Comparison of ENCODE assay signal across 16 cellular contexts in genomic region chr20:46557231-46557956, GRCh38. TPM values are rescaled to one million over a fixed set of nuclear protein-coding genes. Genes with fewer than 3 reads are reported as not detected.
DNase-seq lines count a peak whose midpoint lies in the region; ATAC-seq lines count a peak whose summit lies in the region.
"Had no signal": no experiment of that assay in that cellular context is flagged by ENCODE, and none has a peak within 500 bp of the region (broad histone marks: within the 10 kb centered on the region; RNA-seq: fewer than 3 reads in every experiment).

No MANE protein-coding gene starts in this region.

- no peaks in the 10 kb centered on the region for H3K36me3 Mint-ChIP-seq in activated naive CD4-positive, alpha-beta T cell treated with anti-CD3 and anti-CD28 coated beads for 36 hours (ENCODE audit: low read depth)
- no peaks in the 10 kb centered on the region for H3K36me3 Mint-ChIP-seq in stimulated activated naive B cell treated with anti-CD40 and anti-IgM and Interleukin-4, amounts not matched to agents 10 μg/mL and 1 μg/mL and 100 μg/mL, for 72 hours

- DNase-seq in activated naive CD4-positive, alpha-beta T cell treated with anti-CD3 and anti-CD28 coated beads for 36 hours = no peak
- no peak for DNase-seq in activated naive CD4-positive, alpha-beta T cell treated with anti-CD3 and anti-CD28 coated beads, Interleukin-2, amount 50 U/mL, for 16 hours
- peak; percentile 29 for DNase-seq in NCI-H226
- no peak for DNase-seq in epithelial cell of prostate (ENCODE audit: low read depth, low spot score)
- peak; percentile 77 for DNase-seq in stromal cell of bone marrow (ENCODE audit: low read depth)
- no peak for DNase-seq in stimulated activated naive B cell treated with anti-CD40 and anti-IgM and Interleukin-4, amounts not matched to agents 10 μg/mL and 1 μg/mL and 100 μg/mL, for 72 hours
- DNase-seq in OCI-M2 (lab: John Stamatoyannopoulos, UW; ENCODE audit: unreplicated experiment) = no peak
- DNase-seq: activated CD8-positive, alpha-beta memory T cell treated with anti-CD3 and anti-CD28 coated beads, Interleukin-2, amount 50 U/mL, for 48 hours; DMS79 treated with DMSO at 0.1 percent for 48 hours; heart right ventricle; NCI-H748 treated with DMSO at 0.1 percent for 48 hours; occipital lobe; stimulated activated CD8-positive, alpha-beta memory T cell treated with anti-CD3 and anti-CD28 coated beads, Interleukin-4, amount 100 ng/mL, for 48 hours had no signal

- no peak for ATAC-seq in stimulated activated naive B cell treated with anti-CD40 and anti-IgM and Interleukin-4, amounts not matched to agents 10 μg/mL and 1 μg/mL and 100 μg/mL, for 72 hours (replicated peaks)
- no peak for ATAC-seq in GM18858 (IDR thresholded peaks at IDR 0.05; ENCODE audit: unreplicated experiment)

- peak overlapping the region; percentile 37 for H3K27ac ChIP-seq in epithelial cell of prostate
- H3K27ac ChIP-seq: heart right ventricle had no signal

- H3K4me3 Mint-ChIP-seq in activated naive CD4-positive, alpha-beta T cell treated with anti-CD3 and anti-CD28 coated beads for 36 hours = no peak overlapping the region
- no peak overlapping the region for H3K4me3 Mint-ChIP-seq in stimulated activated naive B cell treated with anti-CD40 and anti-IgM and Interleukin-4, amounts not matched to agents 10 μg/mL and 1 μg/mL and 100 μg/mL, for 72 hours

- intact Hi-C loops in activated naive CD4-positive, alpha-beta T cell treated with anti-CD3 and anti-CD28 coated beads for 36 hours (cut with micrococcal nuclease) = loop anchor here (10.0 kb wide), 1 partner anchor 1913 kb away; no protein-coding TSS in a partner anchor

- H3K27me3 Mint-ChIP-seq in activated naive CD4-positive, alpha-beta T cell treated with anti-CD3 and anti-CD28 coated beads for 36 hours (ENCODE audit: low read depth) = no peaks in the 10 kb centered on the region
- no peaks in the 10 kb centered on the region for H3K27me3 Mint-ChIP-seq in stimulated activated naive B cell treated with anti-CD40 and anti-IgM and Interleukin-4, amounts not matched to agents 10 μg/mL and 1 μg/mL and 100 μg/mL, for 72 hours
- H3K27me3 Mint-ChIP-seq: IgD-negative memory B cell had no signal

- H3K27ac Mint-ChIP-seq in activated naive CD4-positive, alpha-beta T cell treated with anti-CD3 and anti-CD28 coated beads for 36 hours = peak overlapping the region; percentile 32
- H3K27ac Mint-ChIP-seq in stimulated activated naive B cell treated with anti-CD40 and anti-IgM and Interleukin-4, amounts not matched to agents 10 μg/mL and 1 μg/mL and 100 μg/mL, for 72 hours = no peak overlapping the region
- H3K27ac Mint-ChIP-seq: IgD-negative memory B cell had no signal

- CTCF ChIA-PET in activated naive CD4-positive, alpha-beta T cell treated with anti-CD3 and anti-CD28 coated beads for 36 hours (lab: Charles Lee) = interaction anchor here (0.6 to 1.5 kb wide), 3 partner anchors 27 to 72 kb away, joined by 3 to 4 read pairs (median 3); no protein-coding TSS in a partner anchor

- peaks cover 29% of the 10 kb centered on the region for H3K4me1 Mint-ChIP-seq in activated naive CD4-positive, alpha-beta T cell treated with anti-CD3 and anti-CD28 coated beads for 36 hours (ENCODE audit: low read depth)
- H3K4me1 Mint-ChIP-seq in stimulated activated naive B cell treated with anti-CD40 and anti-IgM and Interleukin-4, amounts not matched to agents 10 μg/mL and 1 μg/mL and 100 μg/mL, for 72 hours = peaks cover 36 to 46% of the 10 kb centered on the region in 2 donors

- no peaks in the 10 kb centered on the region for H3K9me3 Mint-ChIP-seq in activated naive CD4-positive, alpha-beta T cell treated with anti-CD3 and anti-CD28 coated beads for 36 hours
- no peaks in the 10 kb centered on the region for H3K9me3 Mint-ChIP-seq in stimulated activated naive B cell treated with anti-CD40 and anti-IgM and Interleukin-4, amounts not matched to agents 10 μg/mL and 1 μg/mL and 100 μg/mL, for 72 hours
- H3K9me3 Mint-ChIP-seq: IgD-negative memory B cell had no signal

RNA-seq across cellular contexts. Expression of gene OCSTAMP, which starts 6.9 kb away (rescaled TPM):
- not detected for total RNA-seq in activated naive CD4-positive, alpha-beta T cell treated with anti-CD3 and anti-CD28 coated beads for 36 hours
- total RNA-seq: heart right ventricle, occipital lobe, SK-MEL-5 had no signal

RNA-seq across cellular contexts. Expression of gene ZNF334, which starts 44.0 kb away (rescaled TPM):
- 1 to 10 TPM; 1.7 to 2.1 TPM for total RNA-seq in activated naive CD4-positive, alpha-beta T cell treated with anti-CD3 and anti-CD28 coated beads for 36 hours
- total RNA-seq: SK-MEL-5 had no signal

Comparison
In these comparisons a context has a peak if more than half of its experiments do, and no peak if none do; other contexts are left out.
1. DNase-seq: peak in NCI-H226 (single experiment) and stromal cell of bone marrow (single experiment); none in activated naive CD4-positive, alpha-beta T cell treated with anti-CD3 and anti-CD28 coated beads for 36 hours (single experiment), activated naive CD4-positive, alpha-beta T cell treated with anti-CD3 and anti-CD28 coated beads, Interleukin-2, amount 50 U/mL, for 16 hours (single experiment), epithelial cell of prostate (single experiment), stimulated activated naive B cell treated with anti-CD40 and anti-IgM and Interleukin-4, amounts not matched to agents 10 μg/mL and 1 μg/mL and 100 μg/mL, for 72 hours (single experiment) and OCI-M2 (single experiment).